Comparison of ENCODE assay signal across 12 cellular contexts in the genomic region with DNA sequence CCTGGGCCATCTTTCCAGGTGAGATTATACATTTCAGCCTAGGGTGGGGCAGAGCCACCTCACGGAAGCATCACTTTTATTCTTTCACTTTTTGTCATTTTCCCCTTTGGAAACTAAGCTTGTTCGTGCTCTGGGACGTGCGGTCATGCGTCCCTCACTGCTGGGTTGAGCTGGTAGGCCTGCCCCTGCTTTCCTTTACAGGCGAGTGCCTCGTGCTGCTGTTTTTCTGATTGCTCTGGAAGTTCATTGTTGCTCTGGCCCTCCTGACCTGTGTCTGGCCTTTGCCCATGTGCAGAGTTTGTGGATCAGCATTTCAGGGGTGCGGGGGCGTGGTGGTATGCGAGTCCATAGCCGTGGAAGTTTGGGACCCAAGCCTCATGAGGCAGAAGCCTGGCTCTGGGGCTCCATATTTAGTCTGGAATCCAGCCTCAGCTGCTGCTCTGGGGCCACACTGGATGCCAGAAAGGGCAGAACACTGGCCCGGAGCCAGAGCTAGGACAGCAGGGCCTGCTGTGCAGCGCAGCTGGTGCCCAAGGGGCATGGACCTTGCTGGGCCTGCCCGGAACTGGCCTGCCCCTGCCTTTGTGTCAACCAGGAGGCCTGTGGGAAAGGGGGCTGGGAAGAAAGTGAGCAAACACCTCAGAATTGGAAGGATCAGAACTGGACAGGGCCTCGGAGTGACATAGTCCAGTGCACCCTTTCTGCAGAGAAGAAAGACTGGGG. TPM values are rescaled to one million over a fixed set of nuclear protein-coding genes. Genes with fewer than 3 reads are reported as not detected.
DNase-seq lines count a peak whose midpoint lies in the region; ATAC-seq, FAIRE-seq and TF ChIP-seq lines count a peak whose summit lies in the region.
"Had no signal": no experiment of that assay in that cellular context is flagged by ENCODE, and none has a peak within 500 bp of the region (broad histone marks: within the 10 kb centered on the region; RNA-seq: fewer than 3 reads in every experiment).

No MANE protein-coding gene starts in this region.

- H3K36me3 ChIP-seq in pancreas: no peaks in the 10 kb centered on the region
- no peaks in the 10 kb centered on the region for H3K36me3 ChIP-seq in CD4-positive, alpha-beta memory T cell (ENCODE audit: insufficient read depth, low read length)

- no peak overlapping the region for H3K14ac ChIP-seq in H9 (ENCODE audit: insufficient read depth, low read length)

- H3K79me2 ChIP-seq in H9 (ENCODE audit: insufficient read depth, low read length): no peaks in the 10 kb centered on the region

- H3K9me3 ChIP-seq in AG04450 (ENCODE audit: control insufficient read depth, insufficient read depth, low read length): peaks cover 3% of the 10 kb centered on the region; the same call in 1 of the 2 replicates
- H3K9me3 ChIP-seq in pancreas: no peaks in the 10 kb centered on the region
- no peaks in the 10 kb centered on the region for H3K9me3 ChIP-seq in H9 (ENCODE audit: control insufficient read depth, low read depth, low read length)
- H3K9me3 ChIP-seq in CD4-positive, alpha-beta memory T cell (ENCODE audit: control insufficient read depth in 1 of 2, low read length in 2 of 2): no peaks in the 10 kb centered on the region

- POLR2A ChIA-PET in AG04450 (lab: Yijun Ruan, JAX): no interaction called here
- POLR2A ChIA-PET in CD4-positive, alpha-beta memory T cell (lab: Charles Lee; ENCODE audit: partially characterized antibody): no interaction called here

- H3K56ac ChIP-seq in H9 (ENCODE audit: insufficient read length, low read depth, low read length): no peak overlapping the region

- intact Hi-C loops in left ventricle myocardium superior (cut with micrococcal nuclease) (no loop called here), pancreas (cut with DNase I) (no loop called here)
- intact Hi-C loops in CD4-positive, alpha-beta memory T cell (cut with micrococcal nuclease): no loop called here

- H3K4me1 Mint-ChIP-seq in activated T-helper 17 cell treated with anti-CD3 and anti-CD28 coated beads, Interleukin-2, amount 50 U/mL, for 72 hours: no peaks in the 10 kb centered on the region
- H3K4me1 Mint-ChIP-seq in H9: peaks cover 14 to 15% of the 10 kb centered on the region in 2 experiments
- H3K4me1 Mint-ChIP-seq in CD4-positive, alpha-beta memory T cell: no peaks in the 10 kb centered on the region

- TF ChIP-seq CTCF in AG04450 (IDR thresholded peaks at IDR 0.05; ENCODE audit: low read depth, low read length) (no peak), pancreas (IDR thresholded peaks at IDR 0.05) (no peak), H9 (conservative IDR thresholded peaks at IDR 0.05) (no peak)

- H4K91ac ChIP-seq in H9 (ENCODE audit: insufficient read length, low read depth, low read length): no peak overlapping the region

- no peak overlapping the region for H4K8ac ChIP-seq in H9 (replicated peaks; ENCODE audit: insufficient read length, low read depth, low read length)

- H2BK12ac ChIP-seq in H9 (ENCODE audit: insufficient read length, low read depth, low read length): no peak overlapping the region

- no peak overlapping the region for H2BK120ac ChIP-seq in H9 (ENCODE audit: low read depth, low read length, poor library complexity, severe bottlenecking)

- no peaks in the 10 kb centered on the region for H3K27me3 ChIP-seq in AG04450 (ENCODE audit: control insufficient read depth, insufficient read depth, low read length)
- H3K27me3 ChIP-seq in pancreas: no peaks in the 10 kb centered on the region
- H3K27me3 ChIP-seq in H9 (ENCODE audit: insufficient read depth, low read length): no peaks in the 10 kb centered on the region
- no peaks in the 10 kb centered on the region for H3K27me3 ChIP-seq in CD4-positive, alpha-beta memory T cell (ENCODE audit: insufficient read depth, low read length)

- no peak overlapping the region for H2BK5ac ChIP-seq in H9 (ENCODE audit: insufficient read length, low read length)

- no peaks in the 10 kb centered on the region for H3K36me3 Mint-ChIP-seq in activated T-helper 17 cell treated with anti-CD3 and anti-CD28 coated beads, Interleukin-2, amount 50 U/mL, for 72 hours (ENCODE audit: low read depth)
- H3K36me3 Mint-ChIP-seq in H9 (ENCODE audit: insufficient read depth in 1 of 3, low read depth in 3 of 3): no peaks in the 10 kb centered on the region; a peak in 3 of 7 replicates
- H3K36me3 Mint-ChIP-seq in CD4-positive, alpha-beta memory T cell: no peaks in the 10 kb centered on the region

- H3K4me1 ChIP-seq in pancreas: no peaks in the 10 kb centered on the region
- no peaks in the 10 kb centered on the region for H3K4me1 ChIP-seq in H9 (ENCODE audit: insufficient read depth, low read length)
- H3K4me1 ChIP-seq in CD4-positive, alpha-beta memory T cell (ENCODE audit: insufficient read depth, low read length): no peaks in the 10 kb centered on the region

- H4K20me1 ChIP-seq in H9 (ENCODE audit: control insufficient read depth, insufficient read depth, insufficient read length): no peaks in the 10 kb centered on the region

- H2AK5ac ChIP-seq in H9 (ENCODE audit: insufficient read length, low read length): no peak overlapping the region

- H2BK15ac ChIP-seq in H9 (ENCODE audit: low read depth, low read length): no peak overlapping the region

- no peak for ATAC-seq in activated T-helper 17 cell treated with anti-CD3 and anti-CD28 coated beads, Interleukin-2, amount 50 U/mL, for 72 hours (replicated peaks)
- peak; percentile 81 for ATAC-seq in left ventricle myocardium superior
- peak in 3 of 4 donors; percentile 38 to 59 (median 50) for ATAC-seq in pancreas
- ATAC-seq in esophagus mucosa: no peak

- H3K23me2 ChIP-seq in H9 (ENCODE audit: insufficient read length, low read depth, low read length, poor library complexity, severe bottlenecking): no peaks in the 10 kb centered on the region

- H3K27me3 Mint-ChIP-seq in activated T-helper 17 cell treated with anti-CD3 and anti-CD28 coated beads, Interleukin-2, amount 50 U/mL, for 72 hours: no peaks in the 10 kb centered on the region
- no peaks in the 10 kb centered on the region; the same call in 1 of the 2 replicates for H3K27me3 Mint-ChIP-seq in H9 (ENCODE audit: low read depth)
- H3K27me3 Mint-ChIP-seq in CD4-positive, alpha-beta memory T cell: no peaks in the 10 kb centered on the region
- H3K27me3 Mint-ChIP-seq: dendritic cell treated with granulocyte-macrophage colony-stimulating factor and Interleukin-4, amounts not matched to agents 40 ng/mL and 50 ng/mL, for 4 days had no signal

- H3K4me2 ChIP-seq in H9 (ENCODE audit: insufficient read depth, insufficient read length, low read length): no peak overlapping the region

- H3K18ac ChIP-seq in H9 (ENCODE audit: insufficient read length, low read depth, low read length): no peak overlapping the region

- no peak overlapping the region for H3K23ac ChIP-seq in H9 (ENCODE audit: insufficient read length, low read depth, low read length)

- no peak overlapping the region for H3K4me3 Mint-ChIP-seq in activated T-helper 17 cell treated with anti-CD3 and anti-CD28 coated beads, Interleukin-2, amount 50 U/mL, for 72 hours
- H3K4me3 Mint-ChIP-seq in H9: no peak overlapping the region
- H3K4me3 Mint-ChIP-seq in CD4-positive, alpha-beta memory T cell: no peak overlapping the region
- H3K4me3 Mint-ChIP-seq: dendritic cell treated with granulocyte-macrophage colony-stimulating factor and Interleukin-4, amounts not matched to agents 40 ng/mL and 50 ng/mL, for 4 days had no signal

- H2AFZ ChIP-seq in H9 (ENCODE audit: low read length): no peak overlapping the region

- H3K4me3 ChIP-seq in AG04450 (ENCODE audit: low read depth, low read length) (no peak overlapping the region), pancreas (no peak overlapping the region)
- no peak overlapping the region for H3K4me3 ChIP-seq in CD4-positive, alpha-beta memory T cell (ENCODE audit: low read length in 2 of 2)

- H3K9ac ChIP-seq in H9 (ENCODE audit: extremely low read depth, insufficient read length, low read length): no peak overlapping the region

- DNase-seq in AG04450 (ENCODE audit: low read depth, low spot score) (no peak), left ventricle myocardium superior (peak; percentile 86), pancreas (peak in 4 of 6 donors; percentile 6 to 67 (median 40)), H9 (no peak)
- DNase-seq in CD4-positive, alpha-beta memory T cell: no peak
- no peak for DNase-seq in activated T-cell treated with anti-CD3 and anti-CD28 coated beads, Interleukin-2, amount 50 U/mL, for 1 hour
- DNase-seq: NCI-H1694 treated with DMSO at 0.1 percent for 48 hours had no signal

- WGBS in pancreas, 2 donors: 88% methylated on average over 15 of the region's 15 CpGs
- WGBS in H9 (ENCODE audit: extremely low coverage, insufficient read length, low lambda C conversion rate): no CpG with 5 or more reads among the region's 15 CpGs

- peak overlapping the region; percentile 37 for H3K27ac Mint-ChIP-seq in activated T-helper 17 cell treated with anti-CD3 and anti-CD28 coated beads, Interleukin-2, amount 50 U/mL, for 72 hours
- H3K27ac Mint-ChIP-seq in H9: no peak overlapping the region; a peak in 1 of 7 replicates
- H3K27ac Mint-ChIP-seq in CD4-positive, alpha-beta memory T cell: no peak overlapping the region
- H3K27ac Mint-ChIP-seq: activated T-helper 2 cell treated with anti-CD3 and anti-CD28 coated beads, Interferon-gamma antibody, Interleukin-2, Interleukin-4, amounts not matched to agents 10 μg/mL and 5 μg/mL and 100 μg/mL, durations not matched to agents 14 hours and 24 hours and 36 hours; dendritic cell treated with granulocyte-macrophage colony-stimulating factor and Interleukin-4, amounts not matched to agents 40 ng/mL and 50 ng/mL, for 4 days had no signal

- peak overlapping the region; percentile 39 for H3K27ac ChIP-seq in AG04450 (ENCODE audit: low read depth, low read length)
- no peak overlapping the region for H3K27ac ChIP-seq in pancreas
- H3K27ac ChIP-seq in H9 (ENCODE audit: insufficient read length, low read depth, low read length): no peak overlapping the region
- no peak overlapping the region for H3K27ac ChIP-seq in CD4-positive, alpha-beta memory T cell (ENCODE audit: low read depth, low read length)
- H3K27ac ChIP-seq: VCaP had no signal

- H3K4ac ChIP-seq in H9 (ENCODE audit: low read depth, low read length): no peak overlapping the region

- no peaks in the 10 kb centered on the region for H3K79me1 ChIP-seq in H9 (ENCODE audit: insufficient read depth, low read depth, low read length, poor library complexity, severe bottlenecking)

- H4K5ac ChIP-seq in H9 (ENCODE audit: insufficient read length, low read depth, low read length): no peak overlapping the region

- FAIRE-seq in pancreas (lab: Jason Lieb, UNC): no peak

- H3K9me3 Mint-ChIP-seq in activated T-helper 17 cell treated with anti-CD3 and anti-CD28 coated beads, Interleukin-2, amount 50 U/mL, for 72 hours: no peaks in the 10 kb centered on the region
- H3K9me3 Mint-ChIP-seq in H9: no peaks in the 10 kb centered on the region
- no peaks in the 10 kb centered on the region for H3K9me3 Mint-ChIP-seq in CD4-positive, alpha-beta memory T cell
- H3K9me3 Mint-ChIP-seq: activated T-helper 2 cell treated with anti-CD3 and anti-CD28 coated beads, Interferon-gamma antibody, Interleukin-2, Interleukin-4, amounts not matched to agents 10 μg/mL and 5 μg/mL and 100 μg/mL, durations not matched to agents 14 hours and 24 hours and 36 hours; dendritic cell treated with granulocyte-macrophage colony-stimulating factor and Interleukin-4, amounts not matched to agents 40 ng/mL and 50 ng/mL, for 4 days had no signal

- H2BK20ac ChIP-seq in H9 (ENCODE audit: low read depth, low read length, poor library complexity, severe bottlenecking): no peak overlapping the region

- CTCF ChIA-PET in AG04450 (lab: Charles Lee): interaction anchor here (0.7 kb wide), 1 partner anchor 114 kb away, joined by 3 read pairs; no protein-coding TSS in a partner anchor
- CTCF ChIA-PET in CD4-positive, alpha-beta memory T cell (lab: Charles Lee; ENCODE audit: partially characterized antibody): no interaction called here

- no peak overlapping the region for H3T11ph ChIP-seq in H9 (ENCODE audit: low read length)

RNA-seq across cellular contexts. Expression of a gene that starts 51.1 kb away (rescaled TPM):
- 40.2 and 44.7 TPM in 2 replicates for polyA plus RNA-seq in AG04450 (2011; rRNA removed)
- polyA minus RNA-seq in AG04450 (2011; rRNA and poly(A)+ RNA removed): 69.9 and 97.6 TPM in 2 replicates
- total RNA-seq in activated T-helper 17 cell treated with anti-CD3 and anti-CD28 coated beads, Interleukin-2, amount 50 U/mL, for 72 hours: 1 to 10 TPM; 7.9 to 8.2 TPM
- 59.9 TPM for total RNA-seq in left ventricle myocardium superior
- 10 to 100 TPM; 15.1 to 27.4 (median 16.2) TPM for total RNA-seq in pancreas
- polyA plus RNA-seq in pancreas: 10 to 100 TPM; 24.7 to 26.1 TPM
- total RNA-seq in esophagus mucosa: 14.0 TPM
- total RNA-seq in H9 (2021): 14.4 and 15.8 TPM in 2 replicates
- 1 to 10 TPM; 5.2 to 6.5 TPM for total RNA-seq in CD4-positive, alpha-beta memory T cell
- polyA plus RNA-seq in CD4-positive, alpha-beta memory T cell: not detected

Comparison
In these comparisons a context has a peak if more than half of its experiments do, and no peak if none do; other contexts are left out.
1. DNase-seq: peak in left ventricle myocardium superior (single experiment) and pancreas (4 of 6); none in AG04450 (single experiment), H9 (single experiment), CD4-positive, alpha-beta memory T cell (0 of 5) and activated T-cell treated with anti-CD3 and anti-CD28 coated beads, Interleukin-2, amount 50 U/mL, for 1 hour (single experiment).
2. ATAC-seq: peak in left ventricle myocardium superior (single experiment) and pancreas (3 of 4); none in activated T-helper 17 cell treated with anti-CD3 and anti-CD28 coated beads, Interleukin-2, amount 50 U/mL, for 72 hours (single experiment) and esophagus mucosa (single experiment).